In genomic region chr7:23121175-23121574, GRCh38 we compare ENCODE assay signal across 16 cellular contexts. TPM values are rescaled to one million over a fixed set of nuclear protein-coding genes. Genes with fewer than 3 reads are reported as not detected.
DNase-seq lines count a peak whose midpoint lies in the region; ATAC-seq, FAIRE-seq and TF ChIP-seq lines count a peak whose summit lies in the region.
"Had no signal": no experiment of that assay in that cellular context is flagged by ENCODE, and none has a peak within 500 bp of the region (broad histone marks: within the 10 kb centered on the region; RNA-seq: fewer than 3 reads in every experiment).

No MANE protein-coding gene starts in this region.

- peaks cover 22% of the 10 kb centered on the region for H3K4me1 ChIP-seq in GM23338 (ENCODE audit: insufficient read depth)
- no peaks in the 10 kb centered on the region for H3K4me1 ChIP-seq in K562 (replicated peaks in 1 of 2; ENCODE audit: control insufficient read depth in 2 of 2, insufficient read depth in 2 of 2, low read length in 2 of 2)
- no peaks in the 10 kb centered on the region for H3K4me1 ChIP-seq in thyroid gland
- peaks cover 19 to 28% of the 10 kb centered on the region in 2 donors for H3K4me1 ChIP-seq in gastrocnemius medialis
- H3K4me1 ChIP-seq: BLaER1, Caco-2 had no signal

- H3K36me3 ChIP-seq in GM23338 (ENCODE audit: insufficient read depth) (peaks cover 9% of the 10 kb centered on the region; the same call in 1 of the 2 replicates), K562 (ENCODE audit: control insufficient read depth, insufficient read depth, low read length) (peaks cover 9% of the 10 kb centered on the region; the same call in 1 of the 3 replicates), thyroid gland (no peaks in the 10 kb centered on the region), gastrocnemius medialis (peaks cover 0 to 11% of the 10 kb centered on the region in 2 donors)

- intact Hi-C loops in K562 (cut with micrococcal nuclease), result no loop called here
- intact Hi-C loops in thyroid gland (cut with DNase I), result no loop called here
- intact Hi-C loops in gastrocnemius medialis (cut with DNase I; ENCODE audit: low total_unique reads), result no loop called here

- no TSS peak for BruUV-seq in K562 (replicated peaks; lab: Mats Ljungman, UMichigan)

- no peak for TF ChIP-seq RAD21 in K562 (CRISPR knock-in tag; conservative IDR thresholded peaks at IDR 0.05 in 1 of 2, IDR thresholded peaks at IDR 0.05 in 1 of 2)

- no peak overlapping the region for H3K9ac ChIP-seq in K562 (ENCODE audit: insufficient read depth in 1 of 2, low read depth in 2 of 2, low read length in 2 of 2)
- H3K9ac ChIP-seq: BLaER1 had no signal

- no peak overlapping the region for H3K4me3 Mint-ChIP-seq in GM23338
- H3K4me3 Mint-ChIP-seq: CD8-positive, alpha-beta memory T cell had no signal

- no peaks in the 10 kb centered on the region for H3K9me3 Mint-ChIP-seq in GM23338
- H3K9me3 Mint-ChIP-seq: CD8-positive, alpha-beta memory T cell had no signal

- DNase-seq in NCI-H82 (lab: John Stamatoyannopoulos, UW), result peak; percentile 20
- no peak for DNase-seq in NCI-H82 treated with DMSO at 0.1 percent for 48 hours (lab: John Stamatoyannopoulos, UW; ENCODE audit: unreplicated experiment)
- DNase-seq in GM23338 (ENCODE audit: low spot score), result no peak
- DNase-seq in K562 (ENCODE audit: extremely low read depth in 1 of 4, low spot score in 3 of 4), result no peak
- peak; percentile 5 to 14 for DNase-seq in thyroid gland
- no peak for DNase-seq in gastrocnemius medialis
- no peak for DNase-seq in anterior cingulate cortex (lab: John Stamatoyannopoulos, UW)
- DNase-seq: 8988T; AML-193; Caco-2; CD8-positive, alpha-beta memory T cell; DND-41; GF-D8 had no signal

- no peaks in the 10 kb centered on the region for H3K9me1 ChIP-seq in K562 (ENCODE audit: control insufficient read depth, insufficient read depth, low read length)

- H2AFZ ChIP-seq in GM23338 (no peak overlapping the region), K562 (ENCODE audit: low read depth, low read length) (no peak overlapping the region)

- POLR2A ChIA-PET in K562 (lab: Yijun Ruan, JAX), result interaction anchor here (0.8 to 1.0 kb wide), 2 partner anchors 15 to 119 kb away, joined by 3 to 4 read pairs; no protein-coding TSS in a partner anchor

- H3K27ac ChIP-seq in GM23338 (ENCODE audit: low read depth) (no peak overlapping the region), K562 (ENCODE audit: extremely low read depth, low read depth, low read length) (no peak overlapping the region), thyroid gland (no peak overlapping the region), gastrocnemius medialis (no peak overlapping the region)
- H3K27ac ChIP-seq: BLaER1 had no signal

- peaks cover 5% of the 10 kb centered on the region for H3K27me3 Mint-ChIP-seq in GM23338 (ENCODE audit: insufficient read depth, low read depth, poor library complexity)
- H3K27me3 Mint-ChIP-seq: CD8-positive, alpha-beta memory T cell had no signal

- no peaks in the 10 kb centered on the region; the same call in 1 of the 2 replicates for H3F3A ChIP-seq in GM23338 (replicated peaks; ENCODE audit: low read depth)

- H3K4me2 ChIP-seq in GM23338 (no peak overlapping the region), K562 (ENCODE audit: insufficient read depth, low read length) (no peak overlapping the region)
- H3K4me2 ChIP-seq: BLaER1 had no signal

- H3K27ac Mint-ChIP-seq in GM23338, result peak overlapping the region; percentile 39

- H3K79me2 ChIP-seq in GM23338 (replicated peaks; ENCODE audit: insufficient read depth) (peaks cover 72% of the 10 kb centered on the region), K562 (ENCODE audit: control insufficient read depth, insufficient read depth, low read length) (no peaks in the 10 kb centered on the region)

- no peaks in the 10 kb centered on the region for H3K9me3 ChIP-seq in K562 (replicated peaks; ENCODE audit: control insufficient read depth, insufficient read depth, low read depth, low read length)
- H3K9me3 ChIP-seq in thyroid gland, result no peaks in the 10 kb centered on the region
- no peaks in the 10 kb centered on the region for H3K9me3 ChIP-seq in gastrocnemius medialis
- H3K9me3 ChIP-seq: BLaER1, Caco-2 had no signal

- no peak overlapping the region for H3K4me3 ChIP-seq in GM23338
- no peak overlapping the region for H3K4me3 ChIP-seq in K562
- no peak overlapping the region for H3K4me3 ChIP-seq in thyroid gland (replicated peaks in 1 of 3)
- H3K4me3 ChIP-seq in gastrocnemius medialis, result no peak overlapping the region
- H3K4me3 ChIP-seq: BLaER1 had no signal

- H3K27me3 ChIP-seq in GM23338 (ENCODE audit: insufficient read depth) (no peaks in the 10 kb centered on the region), K562 (ENCODE audit: control insufficient read depth in 2 of 2, insufficient read depth in 2 of 2, low read length in 2 of 2) (no peaks in the 10 kb centered on the region), thyroid gland (no peaks in the 10 kb centered on the region), gastrocnemius medialis (no peaks in the 10 kb centered on the region)
- H3K27me3 ChIP-seq: BLaER1 had no signal

- no peaks in the 10 kb centered on the region for H4K20me1 ChIP-seq in GM23338 (replicated peaks; ENCODE audit: insufficient read depth)
- H4K20me1 ChIP-seq in K562 (replicated peaks; ENCODE audit: control insufficient read depth, insufficient read depth, low read length), result no peaks in the 10 kb centered on the region

- 47% methylated on average over 4 of the region's 4 CpGs for WGBS in K562 (ENCODE audit: insufficient coverage, low coverage, missing lambda C conversion rate)
- WGBS in thyroid gland, 2 donors, result 70 to 81% methylated on average over 4 of the region's 4 CpGs

- TF ChIP-seq CTCF in GM23338 (conservative IDR thresholded peaks at IDR 0.05; ENCODE audit: low read depth in 2 of 2) (no peak), K562 (IDR thresholded peaks at IDR 0.05 in 2 of 3, conservative IDR thresholded peaks at IDR 0.05 in 1 of 3; ENCODE audit: insufficient read depth in 2 of 3, low read depth in 1 of 3, low read length in 3 of 3) (no peak), thyroid gland (IDR thresholded peaks at IDR 0.05) (no peak), gastrocnemius medialis (IDR thresholded peaks at IDR 0.05 in 4 of 5, conservative IDR thresholded peaks at IDR 0.05 in 1 of 5) (no peak)

- no peak for TF ChIP-seq EP300 in K562 (IDR thresholded peaks at IDR 0.05; ENCODE audit: low read length)

- in situ Hi-C loops in K562 (cut with MboI) (no loop called here), gastrocnemius medialis (cut with MboI; ENCODE audit: low sequenced_read_pairs in 4 of 4) (no loop called here)

- FAIRE-seq in K562 (lab: Jason Lieb, UNC), result no peak
- FAIRE-seq: HTR-8/SVneo had no signal

- H3K4me1 Mint-ChIP-seq in GM23338, result peaks cover 47% of the 10 kb centered on the region

- CTCF ChIA-PET in K562 (lab: Yijun Ruan, JAX; ENCODE audit: low intra/inter-chr PET ratio), result no interaction called here

- ATAC-seq in GM23338 (no peak), K562 (peak; percentile 72), gastrocnemius medialis (no peak)
- ATAC-seq: HCT116 had no signal

- H3K36me3 Mint-ChIP-seq in GM23338 (ENCODE audit: low read depth), result peaks cover 51% of the 10 kb centered on the region

- TF ChIP-seq POLR2A in K562 (conservative IDR thresholded peaks at IDR 0.05), result no peak
- TF ChIP-seq POLR2A in thyroid gland (IDR thresholded peaks at IDR 0.05), result no peak
- TF ChIP-seq POLR2A in gastrocnemius medialis (IDR thresholded peaks at IDR 0.05), result no peak

- H3K9me2 ChIP-seq in GM23338 (ENCODE audit: insufficient read depth), result no peaks in the 10 kb centered on the region

TF ChIP-seq in K562, 482 proteins besides CTCF, POLR2A, EP300 and RAD21 (continues in another document):
- TF ChIP-seq MXI1 (IDR thresholded peaks at IDR 0.05; ENCODE audit: low read depth, low read length), result no peak
- peak; percentile 71 for TF ChIP-seq ATF3 (IDR thresholded peaks at IDR 0.05)
- TF ChIP-seq ATF3 (CRISPR knock-in tag; conservative IDR thresholded peaks at IDR 0.05), result no peak
- TF ChIP-seq ATF7 (IDR thresholded peaks at IDR 0.05), result peak; percentile 30; the same call in 1 of the 2 replicates
- 0 out of 2 replicates have a peak, but pooled peaks have one; percentile 27 for TF ChIP-seq SMAD4 (CRISPR knock-in tag; conservative IDR thresholded peaks at IDR 0.05)
- 0 out of 2 replicates have a peak, but pooled peaks have one; percentile 20 for TF ChIP-seq SOX6 (IDR thresholded peaks at IDR 0.05)
- no peak for TF ChIP-seq ZNF586 (CRISPR knock-in tag; conservative IDR thresholded peaks at IDR 0.05)
- TF ChIP-seq SIN3A (IDR thresholded peaks at IDR 0.05; ENCODE audit: borderline replicate concordance in 2 of 2, control insufficient read depth in 1 of 2, low read depth in 2 of 2, low read length in 2 of 2), result no peak

RNA-seq across cellular contexts. Expression of gene KLHL7, which starts 15.6 kb away (rescaled TPM):
- total RNA-seq in GM23338 (2014; rRNA removed; shearing (Covaris generic)), result 119 and 143 TPM in 2 replicates
- polyA plus RNA-seq in GM23338 (2016; fragmentation: Nextera tagmentation; extraction: Ambion mirVana), result 85.8 and 92.5 TPM in 2 replicates
- 17.3 and 18.5 TPM in 2 replicates for total RNA-seq in K562 (2011; cell fraction: chromatin; rRNA removed; ENCODE audit: low replicate concordance)
- 15.0 and 16.7 TPM in 2 replicates for total RNA-seq in K562 (2011; cell fraction: nucleolus; rRNA removed)
- 16.5 and 17.6 TPM in 2 replicates for total RNA-seq in K562 (2011; cell fraction: nucleoplasm; rRNA removed)
- total RNA-seq in K562 (2014; rRNA removed), result 29.6 and 30.1 TPM in 2 replicates
- 34.6 and 37.6 TPM in 2 replicates for total RNA-seq in K562 (2014; rRNA removed; fragmentation: Illumina TruSeq; extraction: Trizol)
- total RNA-seq in K562 (2015; rRNA removed; fragmentation: Illumina TruSeq; extraction: Trizol), result 30.2 and 32.3 TPM in 2 replicates
- total RNA-seq in K562 (2021), result 28.1 and 28.4 TPM in 2 replicates
- polyA plus RNA-seq in K562 (2011; rRNA removed), result 42.5 and 63.1 TPM in 2 replicates
- polyA plus RNA-seq in K562 (2011; cell fraction: cytosol; rRNA removed), result 25.2 and 25.3 TPM in 2 replicates
- polyA plus RNA-seq in K562 (2011; cell fraction: nucleus; rRNA removed), result 8.5 and 15.8 TPM in 2 replicates
- 21.6 and 23.4 TPM in 2 replicates for polyA plus RNA-seq in K562 (2012)
- polyA plus RNA-seq in K562 (2014; fragmentation: Illumina TruSeq; extraction: Trizol), result 29.4 and 34.0 TPM in 2 replicates
- polyA plus RNA-seq in K562 (2014; fragmentation: Nextera tagmentation; extraction: Ambion mirVana), result 1 to 10 TPM; 4.2 to 7.8 TPM
- 38.6 and 42.8 TPM in 2 replicates for polyA plus RNA-seq in K562 (2014; rRNA removed)
- 33.9 and 37.5 TPM in 2 replicates for polyA minus RNA-seq in K562 (2011; rRNA and poly(A)+ RNA removed)
- 21.7 and 23.7 TPM in 2 replicates for polyA minus RNA-seq in K562 (2011; cell fraction: cytosol; rRNA and poly(A)+ RNA removed)
- 10.8 and 24.2 TPM in 2 replicates for polyA minus RNA-seq in K562 (2011; cell fraction: nucleus; rRNA and poly(A)+ RNA removed)
- total RNA-seq in thyroid gland, result 10 to 100 TPM; 20.3 to 35.0 (median 27.2) TPM
- 10 to 100 TPM; 12.2 to 21.4 (median 14.9) TPM for total RNA-seq in gastrocnemius medialis

Comparison
In these comparisons a context has a peak if more than half of its experiments do, and no peak if none do; other contexts are left out.
1. DNase-seq: peak in NCI-H82 (single experiment) and thyroid gland (2 of 2); none in NCI-H82 treated with DMSO at 0.1 percent for 48 hours (single experiment), GM23338 (single experiment), K562 (0 of 4), gastrocnemius medialis (0 of 2) and anterior cingulate cortex (0 of 58).